Comparison of ENCODE assay signal across 8 cellular contexts in the genomic region with DNA sequence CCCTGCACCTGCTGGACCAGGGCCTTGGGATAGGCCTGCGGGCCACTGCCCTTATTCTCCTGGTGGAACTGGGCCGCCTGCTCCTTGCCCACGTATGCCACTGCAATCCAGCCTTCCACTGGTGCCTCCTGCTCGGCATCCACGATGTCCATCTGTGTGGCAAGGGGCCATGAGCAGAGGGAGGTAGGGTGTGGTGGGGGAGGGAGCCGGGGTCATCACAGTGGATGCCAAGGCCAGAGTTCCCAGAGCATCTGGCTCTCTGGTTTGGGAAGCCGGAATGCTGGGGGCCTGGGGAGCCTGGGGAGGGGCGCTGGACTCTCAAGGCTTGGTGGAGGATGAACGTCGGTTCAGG. TPM values are rescaled to one million over a fixed set of nuclear protein-coding genes. Genes with fewer than 3 reads are reported as not detected.
DNase-seq lines count a peak whose midpoint lies in the region; ATAC-seq and TF ChIP-seq lines count a peak whose summit lies in the region.

No MANE protein-coding gene starts in this region.

- H3K27me3 Mint-ChIP-seq in central memory CD8-positive, alpha-beta T cell: no peaks in the 10 kb centered on the region

- peaks cover 4% of the 10 kb centered on the region for H3K4me1 ChIP-seq in A673 (ENCODE audit: insufficient read depth, low read length, poor library complexity, severe bottlenecking)
- peaks cover 11% of the 10 kb centered on the region for H3K4me1 ChIP-seq in muscle layer of colon (ENCODE audit: insufficient read depth, low read length)

- no peak overlapping the region for H3K27ac Mint-ChIP-seq in central memory CD8-positive, alpha-beta T cell (ENCODE audit: low read depth)

- H3K4me3 ChIP-seq in A673 (ENCODE audit: low read depth, low read length, poor library complexity, severe bottlenecking): peak overlapping the region; percentile 58
- peak overlapping the region; percentile 45 for H3K4me3 ChIP-seq in HL-60 (replicated peaks; ENCODE audit: insufficient read depth, low read length)
- peak overlapping the region; percentile 44 to 65 for H3K4me3 ChIP-seq in muscle layer of colon (ENCODE audit: low read depth in 1 of 2, low read length in 2 of 2)

- ATAC-seq in central memory CD8-positive, alpha-beta T cell (replicated peaks; ENCODE audit: extremely low read depth, poor library complexity, severe bottlenecking): no peak
- no peak for ATAC-seq in GM21367 (IDR thresholded peaks at IDR 0.05; ENCODE audit: unreplicated experiment)

- no peaks in the 10 kb centered on the region for H3K9me3 ChIP-seq in A673 (ENCODE audit: low read depth, low read length, poor library complexity, severe bottlenecking)
- H3K9me3 ChIP-seq in muscle layer of colon (ENCODE audit: low read length): no peaks in the 10 kb centered on the region

- no peaks in the 10 kb centered on the region for H3K9me3 Mint-ChIP-seq in central memory CD8-positive, alpha-beta T cell

- CTCF ChIA-PET in A673 (lab: Charles Lee): no interaction called here

- peaks cover 22% of the 10 kb centered on the region for H3K4me1 Mint-ChIP-seq in central memory CD8-positive, alpha-beta T cell

- DNase-seq in A673 (ENCODE audit: low spot score) (no peak), HL-60 (ENCODE audit: low read depth in 1 of 2, low spot score in 1 of 2) (no peak), NCI-H146 treated with DMSO at 0.1 percent for 48 hours (lab: John Stamatoyannopoulos, UW; ENCODE audit: unreplicated experiment) (no peak), posterior cingulate gyrus (no peak), H4 (ENCODE audit: low spot score) (no peak)
- no peak for DNase-seq in central memory CD8-positive, alpha-beta T cell (ENCODE audit: low spot score in 2 of 2)

- peaks cover 6% of the 10 kb centered on the region for H3K36me3 Mint-ChIP-seq in central memory CD8-positive, alpha-beta T cell (ENCODE audit: insufficient read depth)

- H3K27me3 ChIP-seq in A673 (replicated peaks; ENCODE audit: insufficient read depth, low read depth, low read length, poor library complexity) (no peaks in the 10 kb centered on the region), HL-60 (ENCODE audit: insufficient read depth, poor library complexity, severe bottlenecking) (no peaks in the 10 kb centered on the region), muscle layer of colon (ENCODE audit: control insufficient read depth in 1 of 2, insufficient read depth in 2 of 2, low read length in 2 of 2) (no peaks in the 10 kb centered on the region)

- no peaks in the 10 kb centered on the region for H3K36me3 ChIP-seq in A673 (ENCODE audit: insufficient read depth, low read length, poor library complexity, severe bottlenecking)
- H3K36me3 ChIP-seq in muscle layer of colon (ENCODE audit: insufficient read depth, low read length): no peaks in the 10 kb centered on the region

- TF ChIP-seq CTCF in A673 (conservative IDR thresholded peaks at IDR 0.05; ENCODE audit: low read depth, low read length): no peak
- no peak for TF ChIP-seq CTCF in HL-60 (IDR thresholded peaks at IDR 0.05; ENCODE audit: insufficient read depth, low read length)

- H3K27ac ChIP-seq in A673 (ENCODE audit: low read depth, low read length, poor library complexity, severe bottlenecking) (peak overlapping the region; percentile 54), HL-60 (replicated peaks) (no peak overlapping the region), muscle layer of colon (ENCODE audit: low read depth, low read length) (peak overlapping the region; percentile 39)

- no peak overlapping the region for H3K9ac ChIP-seq in muscle layer of colon (ENCODE audit: low read length)

- peak overlapping the region; percentile 73 for H3K4me3 Mint-ChIP-seq in central memory CD8-positive, alpha-beta T cell

- intact Hi-C loops in A673 (cut with micrococcal nuclease; ENCODE audit: unreplicated experiment) (loop anchor here (2.0 kb wide), 1 partner anchor 124 kb away; no protein-coding TSS in a partner anchor), posterior cingulate gyrus (cut with DNase I) (loop anchor here (5.0 kb wide), 2 partner anchors 124 to 279 kb away; no protein-coding TSS in a partner anchor)

- no TSS peak for BruUV-seq in A673 (replicated peaks; lab: Mats Ljungman, UMichigan)

- POLR2A ChIA-PET in A673 (lab: Charles Lee; ENCODE audit: low non-redundant PET): no interaction called here

RNA-seq across cellular contexts. Expression of a gene that starts 0.6 kb away (rescaled TPM):
- 18.9 and 22.4 TPM in 2 replicates for total RNA-seq in A673 (2021)
- 5.1 and 6.4 TPM in 2 replicates for total RNA-seq in H4 (2014; rRNA removed; shearing (Covaris generic))

RNA-seq across cellular contexts. Expression of a gene that starts 10.2 kb away (rescaled TPM):
- 14.4 and 19.4 TPM in 2 replicates for total RNA-seq in A673 (2021)
- 2.4 and 7.8 TPM in 2 replicates for total RNA-seq in H4 (2014; rRNA removed; shearing (Covaris generic))

RNA-seq across cellular contexts. Expression of a gene that starts 29.8 kb away (rescaled TPM):
- 5.7 and 6.0 TPM in 2 replicates for total RNA-seq in A673 (2021)
- total RNA-seq in H4 (2014; rRNA removed; shearing (Covaris generic)): 0.70 and 1.4 TPM in 2 replicates

RNA-seq across cellular contexts. Expression of a gene that starts 29.9 kb away (rescaled TPM):
- 346 and 366 TPM in 2 replicates for total RNA-seq in A673 (2021)
- total RNA-seq in H4 (2014; rRNA removed; shearing (Covaris generic)): 14.5 and 45.6 TPM in 2 replicates

RNA-seq across cellular contexts. Expression of a gene that starts 39.0 kb away (rescaled TPM):
- total RNA-seq in A673 (2021): 82.6 and 86.9 TPM in 2 replicates
- total RNA-seq in H4 (2014; rRNA removed; shearing (Covaris generic)): 45.6 and 47.0 TPM in 2 replicates
